1 cellular context compared by ENCODE assay signal in genomic region chr2:88059979-88060906, GRCh38.
TF ChIP-seq lines count a peak whose summit lies in the region.

No MANE protein-coding gene starts in this region.

TF ChIP-seq in HepG2, 621 proteins besides CTCF, POLR2A, EP300 and RAD21 (continued from another document and continues in another):
- TF ChIP-seq, protein P1, sequence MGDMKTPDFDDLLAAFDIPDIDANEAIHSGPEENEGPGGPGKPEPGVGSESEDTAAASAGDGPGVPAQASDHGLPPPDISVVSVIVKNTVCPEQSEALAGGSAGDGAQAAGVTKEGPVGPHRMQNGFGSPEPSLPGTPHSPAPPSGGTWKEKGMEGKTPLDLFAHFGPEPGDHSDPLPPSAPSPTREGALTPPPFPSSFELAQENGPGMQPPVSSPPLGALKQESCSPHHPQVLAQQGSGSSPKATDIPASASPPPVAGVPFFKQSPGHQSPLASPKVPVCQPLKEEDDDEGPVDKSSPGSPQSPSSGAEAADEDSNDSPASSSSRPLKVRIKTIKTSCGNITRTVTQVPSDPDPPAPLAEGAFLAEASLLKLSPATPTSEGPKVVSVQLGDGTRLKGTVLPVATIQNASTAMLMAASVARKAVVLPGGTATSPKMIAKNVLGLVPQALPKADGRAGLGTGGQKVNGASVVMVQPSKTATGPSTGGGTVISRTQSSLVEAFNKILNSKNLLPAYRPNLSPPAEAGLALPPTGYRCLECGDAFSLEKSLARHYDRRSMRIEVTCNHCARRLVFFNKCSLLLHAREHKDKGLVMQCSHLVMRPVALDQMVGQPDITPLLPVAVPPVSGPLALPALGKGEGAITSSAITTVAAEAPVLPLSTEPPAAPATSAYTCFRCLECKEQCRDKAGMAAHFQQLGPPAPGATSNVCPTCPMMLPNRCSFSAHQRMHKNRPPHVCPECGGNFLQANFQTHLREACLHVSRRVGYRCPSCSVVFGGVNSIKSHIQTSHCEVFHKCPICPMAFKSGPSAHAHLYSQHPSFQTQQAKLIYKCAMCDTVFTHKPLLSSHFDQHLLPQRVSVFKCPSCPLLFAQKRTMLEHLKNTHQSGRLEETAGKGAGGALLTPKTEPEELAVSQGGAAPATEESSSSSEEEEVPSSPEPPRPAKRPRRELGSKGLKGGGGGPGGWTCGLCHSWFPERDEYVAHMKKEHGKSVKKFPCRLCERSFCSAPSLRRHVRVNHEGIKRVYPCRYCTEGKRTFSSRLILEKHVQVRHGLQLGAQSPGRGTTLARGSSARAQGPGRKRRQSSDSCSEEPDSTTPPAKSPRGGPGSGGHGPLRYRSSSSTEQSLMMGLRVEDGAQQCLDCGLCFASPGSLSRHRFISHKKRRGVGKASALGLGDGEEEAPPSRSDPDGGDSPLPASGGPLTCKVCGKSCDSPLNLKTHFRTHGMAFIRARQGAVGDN (CRISPR knock-in tag; IDR thresholded peaks at IDR 0.05) = no peak
- TF ChIP-seq FOXK2 (IDR thresholded peaks at IDR 0.05) (no peak), ZNF614 (CRISPR knock-in tag; IDR thresholded peaks at IDR 0.05; ENCODE audit: borderline replicate concordance) (no peak), MED13 (CRISPR knock-in tag; IDR thresholded peaks at IDR 0.05) (no peak), NFE2 (CRISPR knock-in tag; IDR thresholded peaks at IDR 0.05) (no peak), ZBTB21 (CRISPR knock-in tag; IDR thresholded peaks at IDR 0.05) (no peak), TEAD2 (CRISPR knock-in tag; IDR thresholded peaks at IDR 0.05) (no peak), ZFY (CRISPR knock-in tag; IDR thresholded peaks at IDR 0.05) (no peak), ZNF776 (CRISPR knock-in tag; IDR thresholded peaks at IDR 0.05) (no peak), ZNF577 (CRISPR knock-in tag; IDR thresholded peaks at IDR 0.05; ENCODE audit: borderline replicate concordance, low read depth) (no peak), BRF2 (CRISPR knock-in tag; IDR thresholded peaks at IDR 0.05) (no peak), E2F2 (CRISPR knock-in tag; IDR thresholded peaks at IDR 0.05; ENCODE audit: borderline replicate concordance) (no peak), PRMT3 (CRISPR knock-in tag; IDR thresholded peaks at IDR 0.05; ENCODE audit: borderline replicate concordance, low read depth) (no peak), GLI4 (CRISPR knock-in tag; IDR thresholded peaks at IDR 0.05; ENCODE audit: borderline replicate concordance) (0 out of 2 replicates have a peak, but pooled peaks have one; percentile 20), CHD2 (IDR thresholded peaks at IDR 0.05; ENCODE audit: low read depth, low read length) (no peak), ZNF567 (CRISPR knock-in tag; IDR thresholded peaks at IDR 0.05; ENCODE audit: borderline replicate concordance) (no peak), ZNF724P (CRISPR knock-in tag; IDR thresholded peaks at IDR 0.05; ENCODE audit: borderline replicate concordance) (no peak), BCL3 (CRISPR knock-in tag; IDR thresholded peaks at IDR 0.05) (no peak), ZMYM4 (CRISPR knock-in tag; IDR thresholded peaks at IDR 0.05) (peak; percentile 40; the same call in 1 of the 2 replicates), CBX1 (IDR thresholded peaks at IDR 0.05; ENCODE audit: low read depth) (no peak), HES4 (CRISPR knock-in tag; IDR thresholded peaks at IDR 0.05; ENCODE audit: borderline replicate concordance) (no peak), RBM22 (optimal IDR thresholded peaks at IDR 0.05; ENCODE audit: low read length) (no peak), ZNF703 (CRISPR knock-in tag; IDR thresholded peaks at IDR 0.05; ENCODE audit: borderline replicate concordance) (no peak), ZFP36L2 (CRISPR knock-in tag; IDR thresholded peaks at IDR 0.05) (no peak), ZNF354B (CRISPR knock-in tag; IDR thresholded peaks at IDR 0.05) (no peak), ZNF589 (CRISPR knock-in tag; conservative IDR thresholded peaks at IDR 0.05) (no peak), ZNF24 (IDR thresholded peaks at IDR 0.05) (no peak), HOXA5 (CRISPR knock-in tag; IDR thresholded peaks at IDR 0.05) (0 out of 2 replicates have a peak, but pooled peaks have one; percentile 64), GABPA (IDR thresholded peaks at IDR 0.05; ENCODE audit: low read depth, low read length) (no peak), GABPA (CRISPR knock-in tag; IDR thresholded peaks at IDR 0.05; ENCODE audit: low read depth) (no peak), ZBTB42 (CRISPR knock-in tag; IDR thresholded peaks at IDR 0.05) (peak; percentile 49; the same call in 1 of the 2 replicates), ZNF335 (CRISPR knock-in tag; IDR thresholded peaks at IDR 0.05) (0 out of 2 replicates have a peak, but pooled peaks have one; percentile 4), MEIS1 (CRISPR knock-in tag; IDR thresholded peaks at IDR 0.05; ENCODE audit: borderline replicate concordance) (no peak), CREM (IDR thresholded peaks at IDR 0.05) (peak; percentile 61; the same call in 1 of the 2 replicates), CREM (CRISPR knock-in tag; IDR thresholded peaks at IDR 0.05) (no peak), DNMT1 (CRISPR knock-in tag; IDR thresholded peaks at IDR 0.05) (no peak), ZBTB39 (CRISPR knock-in tag; IDR thresholded peaks at IDR 0.05) (no peak), CCDC6 (CRISPR knock-in tag; IDR thresholded peaks at IDR 0.05) (no peak), KMT2A (CRISPR knock-in tag; IDR thresholded peaks at IDR 0.05) (no peak), ATF6 (CRISPR knock-in tag; conservative IDR thresholded peaks at IDR 0.05) (0 out of 2 replicates have a peak, but pooled peaks have one; percentile 32), KLF6 (CRISPR knock-in tag; IDR thresholded peaks at IDR 0.05) (no peak), NKX3-1 (CRISPR knock-in tag; IDR thresholded peaks at IDR 0.05) (peak; percentile 83), NR2C2 (CRISPR knock-in tag; IDR thresholded peaks at IDR 0.05; ENCODE audit: borderline replicate concordance) (no peak), ADNP (CRISPR knock-in tag; IDR thresholded peaks at IDR 0.05) (no peak), ZBTB33 (CRISPR knock-in tag; IDR thresholded peaks at IDR 0.05) (no peak), NR2F2 (IDR thresholded peaks at IDR 0.05; ENCODE audit: borderline replicate concordance, low read depth) (peak; percentile 49)
- TF ChIP-seq, protein P2, sequence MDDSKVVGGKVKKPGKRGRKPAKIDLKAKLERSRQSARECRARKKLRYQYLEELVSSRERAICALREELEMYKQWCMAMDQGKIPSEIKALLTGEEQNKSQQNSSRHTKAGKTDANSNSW (CRISPR knock-in tag; IDR thresholded peaks at IDR 0.05; ENCODE audit: borderline replicate concordance) = no peak
- TF ChIP-seq, protein P3, sequence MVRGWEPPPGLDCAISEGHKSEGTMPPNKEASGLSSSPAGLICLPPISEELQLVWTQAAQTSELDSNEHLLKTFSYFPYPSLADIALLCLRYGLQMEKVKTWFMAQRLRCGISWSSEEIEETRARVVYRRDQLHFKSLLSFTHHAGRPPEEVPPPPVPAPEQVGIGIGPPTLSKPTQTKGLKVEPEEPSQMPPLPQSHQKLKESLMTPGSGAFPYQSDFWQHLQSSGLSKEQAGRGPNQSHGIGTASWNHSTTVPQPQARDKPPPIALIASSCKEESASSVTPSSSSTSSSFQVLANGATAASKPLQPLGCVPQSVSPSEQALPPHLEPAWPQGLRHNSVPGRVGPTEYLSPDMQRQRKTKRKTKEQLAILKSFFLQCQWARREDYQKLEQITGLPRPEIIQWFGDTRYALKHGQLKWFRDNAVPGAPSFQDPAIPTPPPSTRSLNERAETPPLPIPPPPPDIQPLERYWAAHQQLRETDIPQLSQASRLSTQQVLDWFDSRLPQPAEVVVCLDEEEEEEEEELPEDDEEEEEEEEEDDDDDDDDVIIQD (CRISPR knock-in tag; IDR thresholded peaks at IDR 0.05; ENCODE audit: low read depth) = no peak
- TF ChIP-seq, protein P4, sequence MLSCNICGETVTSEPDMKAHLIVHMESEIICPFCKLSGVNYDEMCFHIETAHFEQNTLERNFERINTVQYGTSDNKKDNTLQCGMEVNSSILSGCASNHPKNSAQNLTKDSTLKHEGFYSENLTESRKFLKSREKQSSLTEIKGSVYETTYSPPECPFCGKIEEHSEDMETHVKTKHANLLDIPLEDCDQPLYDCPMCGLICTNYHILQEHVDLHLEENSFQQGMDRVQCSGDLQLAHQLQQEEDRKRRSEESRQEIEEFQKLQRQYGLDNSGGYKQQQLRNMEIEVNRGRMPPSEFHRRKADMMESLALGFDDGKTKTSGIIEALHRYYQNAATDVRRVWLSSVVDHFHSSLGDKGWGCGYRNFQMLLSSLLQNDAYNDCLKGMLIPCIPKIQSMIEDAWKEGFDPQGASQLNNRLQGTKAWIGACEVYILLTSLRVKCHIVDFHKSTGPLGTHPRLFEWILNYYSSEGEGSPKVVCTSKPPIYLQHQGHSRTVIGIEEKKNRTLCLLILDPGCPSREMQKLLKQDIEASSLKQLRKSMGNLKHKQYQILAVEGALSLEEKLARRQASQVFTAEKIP (CRISPR knock-in tag; IDR thresholded peaks at IDR 0.05; ENCODE audit: borderline replicate concordance) = no peak
- TF ChIP-seq, protein P5, sequence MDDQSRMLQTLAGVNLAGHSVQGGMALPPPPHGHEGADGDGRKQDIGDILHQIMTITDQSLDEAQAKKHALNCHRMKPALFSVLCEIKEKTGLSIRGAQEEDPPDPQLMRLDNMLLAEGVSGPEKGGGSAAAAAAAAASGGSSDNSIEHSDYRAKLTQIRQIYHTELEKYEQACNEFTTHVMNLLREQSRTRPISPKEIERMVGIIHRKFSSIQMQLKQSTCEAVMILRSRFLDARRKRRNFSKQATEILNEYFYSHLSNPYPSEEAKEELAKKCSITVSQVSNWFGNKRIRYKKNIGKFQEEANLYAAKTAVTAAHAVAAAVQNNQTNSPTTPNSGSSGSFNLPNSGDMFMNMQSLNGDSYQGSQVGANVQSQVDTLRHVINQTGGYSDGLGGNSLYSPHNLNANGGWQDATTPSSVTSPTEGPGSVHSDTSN (CRISPR knock-in tag; IDR thresholded peaks at IDR 0.05; ENCODE audit: borderline replicate concordance) = no peak
